In genomic region chr2:172972005-172972619, GRCh38 we compare ENCODE assay signal across 8 cellular contexts.
A peak's percentile ranks its signal among the peaks of the same experiment; 100 is the strongest.
DNase-seq lines count a peak whose midpoint lies in the region; ATAC-seq and TF ChIP-seq lines count a peak whose summit lies in the region.

No MANE protein-coding gene starts in this region.

- H3K27me3 ChIP-seq in effector memory CD4-positive, alpha-beta T cell (replicated peaks; ENCODE audit: control insufficient read depth, insufficient read depth, low read length, poor library complexity, severe bottlenecking) = no peaks in the 10 kb centered on the region

- TF ChIP-seq CTCF in VCaP (conservative IDR thresholded peaks at IDR 0.05) (peak; percentile 92), epithelial cell of esophagus (IDR thresholded peaks at IDR 0.05; ENCODE audit: insufficient read depth, low read depth, low read length, missing control alignments) (peak; percentile 97), nephron (IDR thresholded peaks at IDR 0.05; ENCODE audit: unreplicated experiment in 3 of 3) (peak; percentile 39 to 57 (median 48))

- H3K36me3 Mint-ChIP-seq in nephron (ENCODE audit: low read depth) = no peaks in the 10 kb centered on the region

- no peak for ATAC-seq in HG03469 (IDR thresholded peaks at IDR 0.05; ENCODE audit: unreplicated experiment)

- no peaks in the 10 kb centered on the region for H3K4me1 ChIP-seq in effector memory CD4-positive, alpha-beta T cell (ENCODE audit: control insufficient read depth, insufficient read depth, low read length, poor library complexity, severe bottlenecking)

- no peak overlapping the region for H3K27ac Mint-ChIP-seq in nephron

- H3K36me3 ChIP-seq in effector memory CD4-positive, alpha-beta T cell (ENCODE audit: control insufficient read depth, insufficient read depth, low read length) = no peaks in the 10 kb centered on the region

- no peaks in the 10 kb centered on the region for H3K27me3 Mint-ChIP-seq in nephron (ENCODE audit: low read depth)

- H3K9me3 ChIP-seq in effector memory CD4-positive, alpha-beta T cell (ENCODE audit: control insufficient read depth, low read length) = no peaks in the 10 kb centered on the region

- no peaks in the 10 kb centered on the region for H3K9me3 Mint-ChIP-seq in nephron

- H3K4me3 Mint-ChIP-seq in nephron = no peak overlapping the region

- H3K27ac ChIP-seq in VCaP = no peak overlapping the region
- no peak overlapping the region for H3K27ac ChIP-seq in effector memory CD4-positive, alpha-beta T cell (ENCODE audit: insufficient read depth, low read length, poor library complexity, severe bottlenecking)

- peaks cover 6% of the 10 kb centered on the region for H3K4me1 Mint-ChIP-seq in nephron

- no peak overlapping the region for H3K4me3 ChIP-seq in Jurkat, Clone E6-1 (ENCODE audit: low read length)
- no peak overlapping the region for H3K4me3 ChIP-seq in epithelial cell of esophagus (ENCODE audit: low read length)
- H3K4me3 ChIP-seq in effector memory CD4-positive, alpha-beta T cell (ENCODE audit: insufficient read depth, low read depth, low read length, poor library complexity, severe bottlenecking) = no peak overlapping the region

- DNase-seq in NOMO-1 treated with DMSO at 0.1 percent for 48 hours (lab: John Stamatoyannopoulos, UW; ENCODE audit: unreplicated experiment) (peak; percentile 50), NOMO-1 treated with dmso at 0.1 percent for 144 hours (lab: John Stamatoyannopoulos, UW; ENCODE audit: unreplicated experiment) (no peak), epithelial cell of esophagus (ENCODE audit: low read depth) (peak; percentile 71)
- peak; percentile 58 for DNase-seq in Jurkat, Clone E6-1 (ENCODE audit: low read depth, low spot score)
- DNase-seq in effector memory CD4-positive, alpha-beta T cell = no peak

Comparison
In these comparisons a context has a peak if more than half of its experiments do, and no peak if none do; other contexts are left out.
1. DNase-seq: peak in NOMO-1 treated with DMSO at 0.1 percent for 48 hours (single experiment), Jurkat, Clone E6-1 (single experiment) and epithelial cell of esophagus (single experiment); none in NOMO-1 treated with dmso at 0.1 percent for 144 hours (single experiment) and effector memory CD4-positive, alpha-beta T cell (0 of 3).
2. Peak in every context shown above with its lines, with median percentiles within 50 percentile points of each other: CTCF ChIP-seq.